In genomic region chr9:7536310-7536939, GRCh38 we compare ENCODE assay signal across 9 cellular contexts.
DNase-seq lines count a peak whose midpoint lies in the region; ATAC-seq and TF ChIP-seq lines count a peak whose summit lies in the region.
"Had no signal": no experiment of that assay in that cellular context is flagged by ENCODE, and none has a peak within 500 bp of the region (broad histone marks: within the 10 kb centered on the region; RNA-seq: fewer than 3 reads in every experiment).

No MANE protein-coding gene starts in this region.

- DNase-seq in CD4-positive, CD25-positive, alpha-beta regulatory T cell = peak in 2 of 3 donors; percentile 12 to 74
- DNase-seq in NCI-H1930 (lab: John Stamatoyannopoulos, UW) = peak; percentile 6 to 41
- peak; percentile 17 for DNase-seq in activated T-cell treated with anti-CD3 and anti-CD28 coated beads for 24 hours (ENCODE audit: low read depth)
- peak; percentile 76 to 80 for DNase-seq in cardiac muscle cell (ENCODE audit: low read depth in 1 of 2, low spot score in 1 of 2)
- DNase-seq in sigmoid colon = no peak
- DNase-seq in activated gamma-delta T cell treated with Interleukin-2 at 50 U/mL for 16 hours = no peak

- no peaks in the 10 kb centered on the region for H3K9me3 ChIP-seq in CD4-positive, CD25-positive, alpha-beta regulatory T cell (ENCODE audit: control insufficient read depth in 2 of 2, low read length in 2 of 2)
- H3K9me3 ChIP-seq in cardiac muscle cell (ENCODE audit: low read depth) = no peaks in the 10 kb centered on the region
- no peaks in the 10 kb centered on the region for H3K9me3 ChIP-seq in sigmoid colon

- TF ChIP-seq CTCF in cardiac muscle cell (IDR thresholded peaks at IDR 0.05; ENCODE audit: low read depth, low read length) (peak; percentile 82), sigmoid colon (IDR thresholded peaks at IDR 0.05) (peak in 3 of 4 experiments; percentile 27 to 49 (median 32))

- no peak overlapping the region for H3K27ac ChIP-seq in CD4-positive, CD25-positive, alpha-beta regulatory T cell (ENCODE audit: insufficient read depth, low read length, poor library complexity, severe bottlenecking)
- no peak overlapping the region for H3K27ac ChIP-seq in cardiac muscle cell
- H3K27ac ChIP-seq in sigmoid colon = no peak overlapping the region
- H3K27ac ChIP-seq: parathyroid adenoma had no signal

- intact Hi-C loops in sigmoid colon (cut with DNase I) = loop anchor here (5.0 kb wide), 1 partner anchor 484 kb away; no protein-coding TSS in a partner anchor

- no peak overlapping the region for H3K4me3 ChIP-seq in CD4-positive, CD25-positive, alpha-beta regulatory T cell (ENCODE audit: low read depth, low read length)
- H3K4me3 ChIP-seq in cardiac muscle cell (no peak overlapping the region), sigmoid colon (no peak overlapping the region)

- no peaks in the 10 kb centered on the region for H3K4me1 ChIP-seq in CD4-positive, CD25-positive, alpha-beta regulatory T cell (ENCODE audit: control insufficient read depth, insufficient read depth, low read length, poor library complexity, severe bottlenecking)
- H3K4me1 ChIP-seq in cardiac muscle cell (ENCODE audit: low read depth) = no peaks in the 10 kb centered on the region
- H3K4me1 ChIP-seq in sigmoid colon = no peaks in the 10 kb centered on the region
- H3K4me1 ChIP-seq: parathyroid adenoma had no signal

- TF ChIP-seq EP300 in sigmoid colon (IDR thresholded peaks at IDR 0.05) = no peak

- no peak overlapping the region for H3K27ac Mint-ChIP-seq in CD4-positive, CD25-positive, alpha-beta regulatory T cell

- H3K36me3 Mint-ChIP-seq in CD4-positive, CD25-positive, alpha-beta regulatory T cell = no peaks in the 10 kb centered on the region

- peaks cover 5% of the 10 kb centered on the region for H3K27me3 ChIP-seq in CD4-positive, CD25-positive, alpha-beta regulatory T cell (ENCODE audit: control insufficient read depth, insufficient read depth, low read length)
- H3K27me3 ChIP-seq in cardiac muscle cell = no peaks in the 10 kb centered on the region
- H3K27me3 ChIP-seq in sigmoid colon = no peaks in the 10 kb centered on the region

- TF ChIP-seq POLR2A in sigmoid colon (IDR thresholded peaks at IDR 0.05) = no peak

- H3K36me3 ChIP-seq in CD4-positive, CD25-positive, alpha-beta regulatory T cell (ENCODE audit: control insufficient read depth, insufficient read depth, low read length) = no peaks in the 10 kb centered on the region
- H3K36me3 ChIP-seq in cardiac muscle cell (no peaks in the 10 kb centered on the region), sigmoid colon (no peaks in the 10 kb centered on the region)

- H3K4me3 Mint-ChIP-seq in CD4-positive, CD25-positive, alpha-beta regulatory T cell = no peak overlapping the region

- H3K27me3 Mint-ChIP-seq in CD4-positive, CD25-positive, alpha-beta regulatory T cell = peaks cover 4% of the 10 kb centered on the region

- peaks cover 0 to 6% (median 2%) of the 10 kb centered on the region in 4 donors for H3K4me1 Mint-ChIP-seq in CD4-positive, CD25-positive, alpha-beta regulatory T cell

- WGBS in sigmoid colon, 2 donors = 19 to 45% methylated on average over 4 of the region's 4 CpGs

- ATAC-seq in CD4-positive, CD25-positive, alpha-beta regulatory T cell (ENCODE audit: low read depth in 2 of 2) = no peak
- peak; percentile 83 for ATAC-seq in GM18519 (IDR thresholded peaks at IDR 0.05; ENCODE audit: low FRiP score, unreplicated experiment)
- ATAC-seq in HG02884 (IDR thresholded peaks at IDR 0.05; ENCODE audit: unreplicated experiment) = peak; percentile 86

- peaks cover 0 to 1% (median 0%) of the 10 kb centered on the region in 7 donors for H3K9me3 Mint-ChIP-seq in CD4-positive, CD25-positive, alpha-beta regulatory T cell

Comparison
In these comparisons a context has a peak if more than half of its experiments do, and no peak if none do; other contexts are left out.
1. ATAC-seq: peak in GM18519 (single experiment) and HG02884 (single experiment); none in CD4-positive, CD25-positive, alpha-beta regulatory T cell (0 of 2).
2. DNase-seq: peak in CD4-positive, CD25-positive, alpha-beta regulatory T cell (2 of 3), NCI-H1930 (2 of 2), activated T-cell treated with anti-CD3 and anti-CD28 coated beads for 24 hours (single experiment) and cardiac muscle cell (2 of 2); none in sigmoid colon (single experiment) and activated gamma-delta T cell treated with Interleukin-2 at 50 U/mL for 16 hours (single experiment).